In the genomic region with DNA sequence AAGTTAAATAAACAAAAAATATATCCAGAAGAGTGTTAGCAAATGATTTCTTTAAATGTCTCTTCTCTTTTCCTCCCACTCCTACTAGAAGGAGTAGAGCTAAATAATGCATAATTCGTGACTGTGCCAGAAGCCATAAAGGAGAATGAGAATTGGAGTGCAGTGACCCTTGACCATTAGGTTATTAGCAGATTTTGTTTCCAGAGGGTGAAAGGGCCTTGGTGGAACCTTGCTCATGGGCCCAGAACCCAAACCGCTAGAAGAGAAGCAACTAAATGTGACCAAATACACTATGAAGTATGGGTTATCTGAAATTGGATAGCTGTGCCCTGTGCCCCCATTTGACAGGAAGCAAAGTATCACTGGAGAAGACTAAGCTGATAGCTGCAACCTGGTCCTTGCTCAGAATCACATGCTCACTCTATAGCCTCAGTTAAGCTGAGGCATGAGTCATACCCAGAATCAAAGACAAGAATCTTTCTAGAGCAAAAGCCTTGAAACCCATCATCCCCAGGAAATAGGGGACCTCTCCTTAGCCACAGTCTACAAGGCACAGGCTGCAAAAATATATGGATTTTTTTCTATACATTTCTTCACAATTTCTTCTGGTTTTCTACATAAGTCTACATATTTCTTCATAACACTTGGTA, we compare ENCODE assay signal across 7 cellular contexts.
DNase-seq lines count a peak whose midpoint lies in the region; ATAC-seq lines count a peak whose summit lies in the region.

No MANE protein-coding gene starts in this region.

- H3K9me3 ChIP-seq in KOPT-K1 (ENCODE audit: insufficient read depth, low read length, poor library complexity, severe bottlenecking), result peaks cover 13% of the 10 kb centered on the region

- DNase-seq in kidney glomerular epithelial cell (lab: John Stamatoyannopoulos, UW), result peak; percentile 4
- no peak for DNase-seq in COLO829 (ENCODE audit: low spot score)
- no peak for DNase-seq in hypothalamus (lab: John Stamatoyannopoulos, UW)
- DNase-seq in COLO668 (lab: John Stamatoyannopoulos, UW; ENCODE audit: unreplicated experiment), result no peak

- peak overlapping the region; percentile 80 for H3K27ac ChIP-seq in KOPT-K1 (ENCODE audit: low read depth, low read length, poor library complexity, severe bottlenecking)

- ATAC-seq in GM18858 (IDR thresholded peaks at IDR 0.05; ENCODE audit: unreplicated experiment) (peak; percentile 55), GM21717 (IDR thresholded peaks at IDR 0.05; ENCODE audit: unreplicated experiment) (peak; percentile 43)

- H3K36me3 ChIP-seq in KOPT-K1 (ENCODE audit: insufficient read depth, low read length), result no peaks in the 10 kb centered on the region
